1 cellular context compared by ENCODE assay signal in the genomic region with DNA sequence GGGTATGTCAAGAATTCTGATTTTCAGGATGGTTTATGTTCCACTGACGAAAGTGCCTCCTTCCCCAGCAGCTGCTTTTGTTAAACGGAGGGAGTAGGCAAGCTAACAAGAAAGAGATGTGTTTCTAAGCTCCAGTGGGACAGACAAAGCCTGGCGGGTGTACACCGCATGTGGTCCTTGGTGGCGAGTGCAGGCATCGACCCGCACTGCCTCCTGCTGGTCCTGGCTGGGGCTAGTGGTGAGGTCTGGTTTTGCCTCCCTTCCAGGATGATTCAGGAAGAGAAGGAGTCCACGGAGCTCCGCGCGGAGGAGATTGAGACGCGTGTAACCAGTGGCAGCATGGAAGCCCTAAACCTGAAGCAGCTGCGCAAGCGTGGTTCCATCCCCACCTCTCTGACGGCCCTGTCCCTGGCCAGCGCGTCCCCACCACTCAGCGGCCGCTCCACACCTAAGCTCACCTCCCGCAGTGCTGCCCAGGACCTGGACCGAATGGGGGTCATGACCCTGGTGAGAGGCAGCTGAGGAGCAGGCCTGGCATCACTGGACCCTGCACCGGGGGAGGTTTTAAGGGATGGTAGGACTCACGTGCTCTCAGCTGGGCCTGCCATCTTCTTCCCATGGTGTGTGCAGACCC.
TF ChIP-seq lines count a peak whose summit lies in the region.

No MANE protein-coding gene starts in this region.

TF ChIP-seq in HCT116, 20 proteins besides CTCF, POLR2A, EP300 and RAD21 (continued from another document):
- TF ChIP-seq, protein P1, sequence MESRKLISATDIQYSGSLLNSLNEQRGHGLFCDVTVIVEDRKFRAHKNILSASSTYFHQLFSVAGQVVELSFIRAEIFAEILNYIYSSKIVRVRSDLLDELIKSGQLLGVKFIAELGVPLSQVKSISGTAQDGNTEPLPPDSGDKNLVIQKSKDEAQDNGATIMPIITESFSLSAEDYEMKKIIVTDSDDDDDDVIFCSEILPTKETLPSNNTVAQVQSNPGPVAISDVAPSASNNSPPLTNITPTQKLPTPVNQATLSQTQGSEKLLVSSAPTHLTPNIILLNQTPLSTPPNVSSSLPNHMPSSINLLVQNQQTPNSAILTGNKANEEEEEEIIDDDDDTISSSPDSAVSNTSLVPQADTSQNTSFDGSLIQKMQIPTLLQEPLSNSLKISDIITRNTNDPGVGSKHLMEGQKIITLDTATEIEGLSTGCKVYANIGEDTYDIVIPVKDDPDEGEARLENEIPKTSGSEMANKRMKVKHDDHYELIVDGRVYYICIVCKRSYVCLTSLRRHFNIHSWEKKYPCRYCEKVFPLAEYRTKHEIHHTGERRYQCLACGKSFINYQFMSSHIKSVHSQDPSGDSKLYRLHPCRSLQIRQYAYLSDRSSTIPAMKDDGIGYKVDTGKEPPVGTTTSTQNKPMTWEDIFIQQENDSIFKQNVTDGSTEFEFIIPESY (IDR thresholded peaks at IDR 0.05; ENCODE audit: extremely low read depth, insufficient replicate concordance, low read length) = no peak
